12 cellular contexts compared by ENCODE assay signal in the genomic region with DNA sequence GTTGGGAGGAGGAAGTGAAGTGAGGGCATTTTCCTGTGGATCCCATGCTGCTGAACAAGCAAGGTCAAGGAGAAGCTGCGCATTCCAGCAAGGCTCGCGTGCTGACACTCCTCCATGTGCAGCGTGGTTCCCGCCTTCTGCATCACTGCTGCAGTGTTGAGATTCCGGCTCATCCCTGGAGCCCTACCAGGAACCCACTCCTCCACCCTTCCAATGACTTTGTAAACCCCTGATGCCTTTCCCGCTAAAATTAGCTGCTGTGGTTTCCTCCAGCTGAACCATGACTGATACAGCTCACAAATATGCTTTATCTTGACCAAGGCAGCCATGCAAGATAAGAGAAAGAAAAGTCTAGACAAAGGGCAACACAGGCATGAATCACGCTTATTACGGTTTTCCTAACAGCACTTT. TPM values are rescaled to one million over a fixed set of nuclear protein-coding genes. Genes with fewer than 3 reads are reported as not detected.
DNase-seq lines count a peak whose midpoint lies in the region; ATAC-seq, FAIRE-seq and TF ChIP-seq lines count a peak whose summit lies in the region.
"Had no signal": no experiment of that assay in that cellular context is flagged by ENCODE, and none has a peak within 500 bp of the region (broad histone marks: within the 10 kb centered on the region; RNA-seq: fewer than 3 reads in every experiment).

No MANE protein-coding gene starts in this region.

- H3K4me3 ChIP-seq in heart right ventricle (no peak overlapping the region), left ventricle myocardium inferior (no peak overlapping the region), K562 (no peak overlapping the region), left lung (no peak overlapping the region)
- H3K4me3 ChIP-seq: dorsolateral prefrontal cortex had no signal

- FAIRE-seq in K562 (lab: Jason Lieb, UNC): peak; percentile 85
- FAIRE-seq in urothelium cell line (lab: Jason Lieb, UNC): peak; percentile 63
- FAIRE-seq: GM18507 had no signal

- CTCF ChIA-PET in K562 (lab: Yijun Ruan, JAX; ENCODE audit: low intra/inter-chr PET ratio): no interaction called here

- intact Hi-C loops in heart right ventricle (cut with DNase I) (loop anchor here in 4 of 10 donors (10.0 kb wide), 2 partner anchors 226 to 326 kb away; a partner anchor contains a TSS), left ventricle myocardium inferior (cut with micrococcal nuclease) (loop anchor here (10.0 kb wide), 1 partner anchor 46 kb away; no protein-coding TSS in a partner anchor), K562 (cut with micrococcal nuclease) (no loop called here), left lung (cut with DNase I) (no loop called here)

- peak; percentile 92 for TF ChIP-seq EP300 in K562 (IDR thresholded peaks at IDR 0.05; ENCODE audit: low read length)

- H3K9ac ChIP-seq in K562 (ENCODE audit: insufficient read depth in 1 of 2, low read depth in 2 of 2, low read length in 2 of 2): 0 out of 4 replicates have a peak overlapping the region, but pooled peaks of 1 of the 2 experiments have one; percentile 6

- peak overlapping the region; percentile 8; the same call in 1 of the 2 replicates for H3K4me2 ChIP-seq in K562 (ENCODE audit: insufficient read depth, low read length)

- H3K79me2 ChIP-seq in K562 (ENCODE audit: control insufficient read depth, insufficient read depth, low read length): no peaks in the 10 kb centered on the region

- H2AFZ ChIP-seq in K562 (ENCODE audit: low read depth, low read length): no peak overlapping the region

- H3K9me1 ChIP-seq in K562 (ENCODE audit: control insufficient read depth, insufficient read depth, low read length): no peaks in the 10 kb centered on the region

- TF ChIP-seq CTCF in heart right ventricle (IDR thresholded peaks at IDR 0.05): no peak
- no peak for TF ChIP-seq CTCF in left ventricle myocardium inferior (IDR thresholded peaks at IDR 0.05; ENCODE audit: borderline replicate concordance)
- no peak for TF ChIP-seq CTCF in K562 (IDR thresholded peaks at IDR 0.05 in 2 of 3, conservative IDR thresholded peaks at IDR 0.05 in 1 of 3; ENCODE audit: insufficient read depth in 2 of 3, low read depth in 1 of 3, low read length in 3 of 3)
- no peak for TF ChIP-seq CTCF in left lung (IDR thresholded peaks at IDR 0.05)

- H3K9me3 ChIP-seq in heart right ventricle (peaks cover 0 to 7% (median 0%) of the 10 kb centered on the region in 11 donors), left ventricle myocardium inferior (replicated peaks) (peaks cover 8% of the 10 kb centered on the region), K562 (replicated peaks; ENCODE audit: control insufficient read depth, insufficient read depth, low read depth, low read length) (peaks cover 5% of the 10 kb centered on the region; the same call in 1 of the 2 replicates), left lung (peaks cover 0 to 2% of the 10 kb centered on the region in 2 donors)

- peak overlapping the region in 2 of 10 donors; percentile 39 to 71 for H3K27ac ChIP-seq in heart right ventricle
- no peak overlapping the region for H3K27ac ChIP-seq in left ventricle myocardium inferior (replicated peaks)
- H3K27ac ChIP-seq in K562 (ENCODE audit: extremely low read depth, low read depth, low read length): no peak overlapping the region
- peak overlapping the region in 1 of 2 donors; percentile 39 for H3K27ac ChIP-seq in left lung

- DNase-seq in heart right ventricle (no peak), left ventricle myocardium inferior (no peak), K562 (ENCODE audit: extremely low read depth in 1 of 4, low spot score in 3 of 4) (peak; percentile 67 to 88 (median 73)), left lung (peak in 1 of 2 donors; percentile 59), urothelium cell line (ENCODE audit: low spot score) (peak; percentile 54), G401 (ENCODE audit: low spot score) (no peak)
- DNase-seq: dorsolateral prefrontal cortex, midbrain, MM.1S had no signal

- H3K36me3 ChIP-seq in heart right ventricle: no peaks in the 10 kb centered on the region
- no peaks in the 10 kb centered on the region for H3K36me3 ChIP-seq in left ventricle myocardium inferior
- H3K36me3 ChIP-seq in K562 (ENCODE audit: control insufficient read depth, insufficient read depth, low read length): no peaks in the 10 kb centered on the region
- H3K36me3 ChIP-seq in left lung: no peaks in the 10 kb centered on the region

- in situ Hi-C loops in K562 (cut with MboI): no loop called here
- in situ Hi-C loops in G401 (cut with HindIII; ENCODE audit: low sequenced_read_pairs): no loop called here

- H3K4me1 ChIP-seq in heart right ventricle (peaks cover 0 to 31% (median 19%) of the 10 kb centered on the region in 9 donors), left ventricle myocardium inferior (peaks cover 20% of the 10 kb centered on the region), K562 (replicated peaks in 1 of 2; ENCODE audit: control insufficient read depth in 2 of 2, insufficient read depth in 2 of 2, low read length in 2 of 2) (peaks cover 28 to 33% of the 10 kb centered on the region in 2 experiments), left lung (peaks cover 4% of the 10 kb centered on the region in 2 donors)

- peaks cover 9% of the 10 kb centered on the region; the same call in 1 of the 2 replicates for H4K20me1 ChIP-seq in K562 (replicated peaks; ENCODE audit: control insufficient read depth, insufficient read depth, low read length)

- TF ChIP-seq POLR2A in K562 (conservative IDR thresholded peaks at IDR 0.05): no peak

- no TSS peak for BruUV-seq in K562 (replicated peaks; lab: Mats Ljungman, UMichigan)

- peaks cover 0 to 79% (median 38%) of the 10 kb centered on the region in 7 donors for H3K27me3 ChIP-seq in heart right ventricle
- peaks cover 85% of the 10 kb centered on the region for H3K27me3 ChIP-seq in left ventricle myocardium inferior (ENCODE audit: low read depth)
- H3K27me3 ChIP-seq in K562 (ENCODE audit: control insufficient read depth in 2 of 2, insufficient read depth in 2 of 2, low read length in 2 of 2): no peaks in the 10 kb centered on the region
- no peaks in the 10 kb centered on the region for H3K27me3 ChIP-seq in left lung
- H3K27me3 ChIP-seq: dorsolateral prefrontal cortex had no signal

- TF ChIP-seq RAD21 in K562 (CRISPR knock-in tag; conservative IDR thresholded peaks at IDR 0.05 in 1 of 2, IDR thresholded peaks at IDR 0.05 in 1 of 2): 0 out of 4 replicates have a peak, but pooled peaks have one; percentile 5 to 14

- WGBS in heart right ventricle, 2 donors: 39 to 45% methylated on average over 9 of the region's 9 CpGs
- 2% methylated on average over 9 of the region's 9 CpGs for WGBS in K562 (ENCODE audit: insufficient coverage, low coverage, missing lambda C conversion rate)

- POLR2A ChIA-PET in K562 (lab: Yijun Ruan, JAX): interaction anchor here (0.6 to 2.2 kb wide), 10 partner anchors 10 to 417 kb away, joined by 3 to 20 read pairs (median 3); a partner anchor contains a TSS

- peak; percentile 26 to 85 (median 66) for ATAC-seq in heart right ventricle
- peak; percentile 51 for ATAC-seq in K562
- peak; percentile 61 for ATAC-seq in left lung
- ATAC-seq in HG02981 (IDR thresholded peaks at IDR 0.05; ENCODE audit: unreplicated experiment): no peak
- ATAC-seq in GM21576 (IDR thresholded peaks at IDR 0.05; ENCODE audit: unreplicated experiment): no peak

RNA-seq across cellular contexts. Expression of a gene that starts 14.0 kb away (rescaled TPM):
- not detected for total RNA-seq in heart right ventricle
- not detected for polyA plus RNA-seq in heart right ventricle
- total RNA-seq in left ventricle myocardium inferior: not detected
- total RNA-seq in K562 (2011; cell fraction: chromatin; rRNA removed; ENCODE audit: low replicate concordance): not detected in 2 replicates
- total RNA-seq in K562 (2011; cell fraction: nucleolus; rRNA removed): not detected in 2 replicates
- not detected in 2 replicates for total RNA-seq in K562 (2011; cell fraction: nucleoplasm; rRNA removed)
- total RNA-seq in K562 (2014; rRNA removed): not detected in 2 replicates
- not detected in 2 replicates for total RNA-seq in K562 (2014; rRNA removed; fragmentation: Illumina TruSeq; extraction: Trizol)
- total RNA-seq in K562 (2015; rRNA removed; fragmentation: Illumina TruSeq; extraction: Trizol): not detected in 2 replicates
- not detected in 2 replicates for total RNA-seq in K562 (2021)
- not detected in 2 replicates for polyA plus RNA-seq in K562 (2011; rRNA removed)
- not detected in 2 replicates for polyA plus RNA-seq in K562 (2011; cell fraction: cytosol; rRNA removed)
- polyA plus RNA-seq in K562 (2011; cell fraction: nucleus; rRNA removed): not detected in 2 replicates
- polyA plus RNA-seq in K562 (2012): not detected in 2 replicates
- polyA plus RNA-seq in K562 (2014; fragmentation: Illumina TruSeq; extraction: Trizol): not detected in 2 replicates
- polyA plus RNA-seq in K562 (2014; fragmentation: Nextera tagmentation; extraction: Ambion mirVana): not detected
- polyA plus RNA-seq in K562 (2014; rRNA removed): not detected in 2 replicates
- not detected in 2 replicates for polyA minus RNA-seq in K562 (2011; rRNA and poly(A)+ RNA removed)
- not detected in 2 replicates for polyA minus RNA-seq in K562 (2011; cell fraction: cytosol; rRNA and poly(A)+ RNA removed)
- not detected in 2 replicates for polyA minus RNA-seq in K562 (2011; cell fraction: nucleus; rRNA and poly(A)+ RNA removed)
- total RNA-seq in left lung: under 1 TPM in 1 of 2 donors, not detected in 1; 0.26 TPM
- total RNA-seq in G401 (2014; rRNA removed; shearing (Covaris generic)): not detected in 2 replicates

RNA-seq across cellular contexts. Expression of a gene that starts 36.8 kb away (rescaled TPM):
- 1 to 10 TPM in 1 of 10 donors, under 1 TPM in 4, not detected in 5; 0.15 to 5.9 (median 0.17) TPM for total RNA-seq in heart right ventricle
- polyA plus RNA-seq in heart right ventricle: under 1 TPM; 0.10 to 0.22 TPM
- not detected for total RNA-seq in left ventricle myocardium inferior
- total RNA-seq in K562 (2011; cell fraction: chromatin; rRNA removed; ENCODE audit: low replicate concordance): not detected in 2 replicates
- total RNA-seq in K562 (2011; cell fraction: nucleolus; rRNA removed): not detected in 2 replicates
- total RNA-seq in K562 (2011; cell fraction: nucleoplasm; rRNA removed): not detected in 2 replicates
- total RNA-seq in K562 (2014; rRNA removed): 0.12 TPM in 1 of 2 replicates, not detected in the other
- 0.16 and 0.22 TPM in 2 replicates for total RNA-seq in K562 (2014; rRNA removed; fragmentation: Illumina TruSeq; extraction: Trizol)
- not detected in 2 replicates for total RNA-seq in K562 (2015; rRNA removed; fragmentation: Illumina TruSeq; extraction: Trizol)
- total RNA-seq in K562 (2021): 0.16 and 0.22 TPM in 2 replicates
- polyA plus RNA-seq in K562 (2011; rRNA removed): 0.07 TPM in 1 of 2 replicates, not detected in the other
- polyA plus RNA-seq in K562 (2011; cell fraction: cytosol; rRNA removed): not detected in 2 replicates
- not detected in 2 replicates for polyA plus RNA-seq in K562 (2011; cell fraction: nucleus; rRNA removed)
- 0.07 and 0.14 TPM in 2 replicates for polyA plus RNA-seq in K562 (2012)
- polyA plus RNA-seq in K562 (2014; fragmentation: Illumina TruSeq; extraction: Trizol): 0.12 and 0.32 TPM in 2 replicates
- under 1 TPM; 0.08 to 0.17 TPM for polyA plus RNA-seq in K562 (2014; fragmentation: Nextera tagmentation; extraction: Ambion mirVana)
- polyA plus RNA-seq in K562 (2014; rRNA removed): not detected in 2 replicates
- not detected in 2 replicates for polyA minus RNA-seq in K562 (2011; rRNA and poly(A)+ RNA removed)
- not detected in 2 replicates for polyA minus RNA-seq in K562 (2011; cell fraction: cytosol; rRNA and poly(A)+ RNA removed)
- not detected in 2 replicates for polyA minus RNA-seq in K562 (2011; cell fraction: nucleus; rRNA and poly(A)+ RNA removed)
- total RNA-seq in left lung: 1 to 10 TPM; 5.3 to 5.6 TPM
- 1.7 and 2.7 TPM in 2 replicates for total RNA-seq in G401 (2014; rRNA removed; shearing (Covaris generic))

Comparison
In these comparisons a context has a peak if more than half of its experiments do, and no peak if none do; other contexts are left out.
1. ATAC-seq: peak in heart right ventricle (8 of 8), K562 (single experiment) and left lung (single experiment); none in HG02981 (single experiment) and GM21576 (single experiment).
2. DNase-seq: peak in K562 (4 of 4) and urothelium cell line (single experiment); none in heart right ventricle (0 of 2), left ventricle myocardium inferior (single experiment) and G401 (single experiment).